In genomic region chr9:133238272-133238850, GRCh38 we compare ENCODE assay signal across 10 cellular contexts. TPM values are rescaled to one million over a fixed set of nuclear protein-coding genes. Genes with fewer than 3 reads are reported as not detected.
DNase-seq lines count a peak whose midpoint lies in the region; ATAC-seq and TF ChIP-seq lines count a peak whose summit lies in the region.
"Had no signal": no experiment of that assay in that cellular context is flagged by ENCODE, and none has a peak within 500 bp of the region (broad histone marks: within the 10 kb centered on the region; RNA-seq: fewer than 3 reads in every experiment).

No MANE protein-coding gene starts in this region.

- H3K36me3 ChIP-seq in breast epithelium (no peaks in the 10 kb centered on the region), rectal smooth muscle tissue (ENCODE audit: control insufficient read depth, insufficient read depth, low read length) (no peaks in the 10 kb centered on the region)

- POLR2A ChIA-PET in MCF 10A (lab: Yijun Ruan, JAX): no interaction called here
- POLR2A ChIA-PET in activated naive CD8-positive, alpha-beta T cell treated with anti-CD3 and anti-CD28 coated beads, Interleukin-2, amount 10 ng/mL, durations not matched to agents 7 days and 5 days (lab: Charles Lee): no interaction called here

- DNase-seq in breast epithelium (ENCODE audit: low spot score in 2 of 2) (peak; percentile 39 to 71), MCF 10A (ENCODE audit: unreplicated experiment) (no peak), right cardiac atrium (peak; percentile 93 to 97 (median 96)), NCI-H774 (lab: John Stamatoyannopoulos, UW) (no peak), A172 (ENCODE audit: low spot score) (no peak)
- peak; percentile 47 for DNase-seq in activated naive CD8-positive, alpha-beta T cell treated with anti-CD3 and anti-CD28 coated beads, Interleukin-2, amount 10 ng/mL, durations not matched to agents 7 days and 5 days

- CTCF ChIA-PET in MCF 10A (lab: Yijun Ruan, JAX): interaction anchor here (0.6 kb wide), 1 partner anchor 17 kb away, joined by 3 read pairs; no protein-coding TSS in a partner anchor

- H3K4me3 ChIP-seq in breast epithelium: peak overlapping the region; percentile 19 to 53 (median 27)
- H3K4me3 ChIP-seq in right cardiac atrium (ENCODE audit: low read length): peak overlapping the region; percentile 21
- peak overlapping the region; percentile 68 for H3K4me3 ChIP-seq in rectal smooth muscle tissue (ENCODE audit: low read length)

- no peaks in the 10 kb centered on the region for H3K36me3 Mint-ChIP-seq in MCF 10A (ENCODE audit: insufficient read depth, unreplicated experiment)
- H3K36me3 Mint-ChIP-seq in activated naive CD8-positive, alpha-beta T cell treated with anti-CD3 and anti-CD28 coated beads, Interleukin-2, amount 10 ng/mL, durations not matched to agents 7 days and 5 days: no peaks in the 10 kb centered on the region
- H3K36me3 Mint-ChIP-seq: CD4-positive, CD25-positive, alpha-beta regulatory T cell had no signal

- no TSS peak for BruUV-seq in MCF 10A (replicated peaks; lab: Mats Ljungman, UMichigan)

- no peak for TF ChIP-seq CTCF in breast epithelium (IDR thresholded peaks at IDR 0.05)
- no peak for TF ChIP-seq CTCF in MCF 10A (IDR thresholded peaks at IDR 0.05; ENCODE audit: unreplicated experiment)

- no peak overlapping the region for H3K27ac Mint-ChIP-seq in MCF 10A (ENCODE audit: low read depth, unreplicated experiment)
- H3K27ac Mint-ChIP-seq in activated naive CD8-positive, alpha-beta T cell treated with anti-CD3 and anti-CD28 coated beads, Interleukin-2, amount 10 ng/mL, durations not matched to agents 7 days and 5 days: no peak overlapping the region
- H3K27ac Mint-ChIP-seq: CD4-positive, CD25-positive, alpha-beta regulatory T cell had no signal

- H3K27ac ChIP-seq in breast epithelium (peak overlapping the region; percentile 65 to 90), right cardiac atrium (ENCODE audit: low read length) (peak overlapping the region; percentile 55), rectal smooth muscle tissue (ENCODE audit: low read depth, low read length) (no peak overlapping the region)

- no peak overlapping the region for H3K4me3 Mint-ChIP-seq in MCF 10A (ENCODE audit: unreplicated experiment)
- H3K4me3 Mint-ChIP-seq in activated naive CD8-positive, alpha-beta T cell treated with anti-CD3 and anti-CD28 coated beads, Interleukin-2, amount 10 ng/mL, durations not matched to agents 7 days and 5 days: peak overlapping the region; percentile 53

- peak overlapping the region; percentile 62 for H3K9ac ChIP-seq in rectal smooth muscle tissue (ENCODE audit: low read length)

- no peaks in the 10 kb centered on the region for H3K4me1 Mint-ChIP-seq in MCF 10A (ENCODE audit: insufficient read depth, unreplicated experiment)
- peaks cover 10% of the 10 kb centered on the region for H3K4me1 Mint-ChIP-seq in activated naive CD8-positive, alpha-beta T cell treated with anti-CD3 and anti-CD28 coated beads, Interleukin-2, amount 10 ng/mL, durations not matched to agents 7 days and 5 days

- WGBS in right cardiac atrium: 14% methylated on average over 25 of the region's 25 CpGs

- H3K4me1 ChIP-seq in breast epithelium: no peaks in the 10 kb centered on the region
- peaks cover 5% of the 10 kb centered on the region for H3K4me1 ChIP-seq in right cardiac atrium (ENCODE audit: control insufficient read depth, insufficient read depth, low read length)
- H3K4me1 ChIP-seq in rectal smooth muscle tissue (ENCODE audit: control insufficient read depth, insufficient read depth, low read length): no peaks in the 10 kb centered on the region

- H3K27me3 ChIP-seq in breast epithelium (no peaks in the 10 kb centered on the region), right cardiac atrium (ENCODE audit: control insufficient read depth, insufficient read depth) (no peaks in the 10 kb centered on the region), rectal smooth muscle tissue (ENCODE audit: control insufficient read depth, insufficient read depth, low read length) (no peaks in the 10 kb centered on the region)

- ATAC-seq in activated naive CD8-positive, alpha-beta T cell treated with anti-CD3 and anti-CD28 coated beads, Interleukin-2, amount 10 ng/mL, durations not matched to agents 7 days and 5 days (ENCODE audit: low read depth): peak; percentile 38
- ATAC-seq in right cardiac atrium (peak; percentile 94 to 96), HG03469 (IDR thresholded peaks at IDR 0.05; ENCODE audit: unreplicated experiment) (no peak)

- no peak for TF ChIP-seq POLR2A in breast epithelium (IDR thresholded peaks at IDR 0.05)

- H3K9me3 ChIP-seq in breast epithelium: no peaks in the 10 kb centered on the region
- H3K9me3 ChIP-seq in right cardiac atrium (ENCODE audit: control insufficient read depth, low read length): no peaks in the 10 kb centered on the region

- intact Hi-C loops in breast epithelium (cut with DNase I; ENCODE audit: low total_unique reads): no loop called here
- intact Hi-C loops in MCF 10A (cut with micrococcal nuclease): no loop called here
- intact Hi-C loops in right cardiac atrium (cut with DNase I): no loop called here

- peaks cover 15% of the 10 kb centered on the region for H3K27me3 Mint-ChIP-seq in MCF 10A (ENCODE audit: insufficient read depth, unreplicated experiment)
- peaks cover 12% of the 10 kb centered on the region for H3K27me3 Mint-ChIP-seq in activated naive CD8-positive, alpha-beta T cell treated with anti-CD3 and anti-CD28 coated beads, Interleukin-2, amount 10 ng/mL, durations not matched to agents 7 days and 5 days

- H3K9me3 Mint-ChIP-seq in MCF 10A (ENCODE audit: unreplicated experiment): no peaks in the 10 kb centered on the region
- no peaks in the 10 kb centered on the region for H3K9me3 Mint-ChIP-seq in activated naive CD8-positive, alpha-beta T cell treated with anti-CD3 and anti-CD28 coated beads, Interleukin-2, amount 10 ng/mL, durations not matched to agents 7 days and 5 days
- H3K9me3 Mint-ChIP-seq: CD4-positive, CD25-positive, alpha-beta regulatory T cell had no signal

RNA-seq across cellular contexts. Expression of gene OBP2B, which starts 29.3 kb away (rescaled TPM):
- total RNA-seq in breast epithelium (under 1 TPM in 2 of 3 donors, not detected in 1; 0.88 to 0.98 TPM), MCF 10A (2022) (not detected in 2 replicates), right cardiac atrium (not detected)
- total RNA-seq in activated naive CD8-positive, alpha-beta T cell treated with anti-CD3 and anti-CD28 coated beads, Interleukin-2, amount 10 ng/mL, durations not matched to agents 7 days and 5 days: not detected
- polyA plus RNA-seq in right cardiac atrium: not detected
- total RNA-seq in A172 (2014; rRNA removed; shearing (Covaris generic)): not detected in 2 replicates
- total RNA-seq: CD4-positive, CD25-positive, alpha-beta regulatory T cell; T-helper 1 cell treated with Interleukin-12 subunit alpha and Interleukin-12 subunit beta and Interleukin-4 antibody, amounts not matched to agents 30 ng/mL and 1 ng/mL, for 36 hours had no signal
- polyA plus RNA-seq: CD4-positive, CD25-positive, alpha-beta regulatory T cell had no signal

RNA-seq across cellular contexts. Expression of gene ABO, which starts 36.6 kb away (rescaled TPM):
- total RNA-seq in breast epithelium (1 to 10 TPM; 1.1 to 3.9 (median 2.8) TPM), MCF 10A (2022) (not detected in 2 replicates), right cardiac atrium (1 to 10 TPM in 3 of 4 donors, under 1 TPM in 1; 0.66 to 2.0 (median 1.6) TPM)
- not detected for total RNA-seq in activated naive CD8-positive, alpha-beta T cell treated with anti-CD3 and anti-CD28 coated beads, Interleukin-2, amount 10 ng/mL, durations not matched to agents 7 days and 5 days
- polyA plus RNA-seq in right cardiac atrium: 1.0 TPM
- total RNA-seq in A172 (2014; rRNA removed; shearing (Covaris generic)): not detected in 2 replicates
- polyA plus RNA-seq: CD4-positive, CD25-positive, alpha-beta regulatory T cell had no signal

Comparison
In these comparisons a context has a peak if more than half of its experiments do, and no peak if none do; other contexts are left out.
1. DNase-seq: peak in breast epithelium (2 of 2), activated naive CD8-positive, alpha-beta T cell treated with anti-CD3 and anti-CD28 coated beads, Interleukin-2, amount 10 ng/mL, durations not matched to agents 7 days and 5 days (single experiment) and right cardiac atrium (3 of 3); none in MCF 10A (single experiment), NCI-H774 (single experiment) and A172 (single experiment).
2. Peak in every context shown above with its lines, with median percentiles within 50 percentile points of each other: H3K4me3 ChIP-seq.